Comparison of ENCODE assay signal across 24 cellular contexts in the genomic region with DNA sequence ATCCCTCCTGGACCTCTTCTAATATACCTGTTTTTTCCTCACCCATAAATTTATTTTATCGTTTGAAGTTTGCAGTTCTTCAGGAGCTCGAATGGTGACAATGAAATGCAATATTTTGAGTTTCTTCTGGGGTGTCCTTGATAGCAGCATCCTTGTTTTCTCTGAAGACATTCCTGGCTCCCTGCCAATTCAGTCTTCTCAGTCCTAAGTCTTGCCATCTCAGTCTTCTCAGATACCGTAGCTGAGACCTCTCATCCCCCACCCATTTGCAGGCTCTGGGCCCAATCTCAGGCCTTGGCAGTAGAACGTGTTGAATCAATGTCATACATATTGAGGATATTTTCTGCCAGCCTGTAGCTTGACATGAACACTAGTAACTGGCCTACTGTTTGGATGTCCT.
"Had no signal": no experiment of that assay in that cellular context is flagged by ENCODE, and none has a peak within 500 bp of the region (broad histone marks: within the 10 kb centered on the region; RNA-seq: fewer than 3 reads in every experiment).

No MANE protein-coding gene starts in this region.

- H3K27ac ChIP-seq: neural progenitor cell, ovary, parathyroid adenoma, psoas muscle, skin epidermis, stomach, thoracic aorta, tibial nerve, upper lobe of left lung, vagina had no signal

- H3K27me3 ChIP-seq: ovary, stomach, thyroid gland, tibial nerve, upper lobe of left lung, vagina had no signal

- FAIRE-seq: urothelium cell line had no signal

- H3K4me3 ChIP-seq: neural progenitor cell, ovary, psoas muscle, skin epidermis, smooth muscle cell, stomach, thoracic aorta, thyroid gland, tibial nerve, upper lobe of left lung, vagina had no signal

- H3K4me1 ChIP-seq: parathyroid adenoma, psoas muscle, stomach, tibial nerve, upper lobe of left lung, vagina had no signal

- H3K36me3 ChIP-seq: neural progenitor cell, ovary, stomach, thoracic aorta, thyroid gland, tibial nerve, upper lobe of left lung, vagina had no signal

- DNase-seq: natural killer cell; occipital lobe; ovary; posterior cingulate gyrus; psoas muscle; right cardiac atrium; stimulated activated CD4-positive, alpha-beta T cell treated with anti-CD3 and anti-CD28 coated beads, Interleukin-15, amount 100 ng/mL, for 24 hours; stimulated activated CD4-positive, alpha-beta T cell treated with anti-CD3 and anti-CD28 coated beads, Interleukin-2, amount 100 ng/mL, for 24 hours; stimulated activated CD4-positive, alpha-beta T cell treated with anti-CD3 and anti-CD28 coated beads, Interleukin-2, amount 100 ng/mL, for 48 hours; stimulated activated CD4-positive, alpha-beta T cell treated with anti-CD3 and anti-CD28 coated beads, Interleukin-4, amount 100 ng/mL, for 24 hours; stimulated activated naive B cell treated with anti-CD40 and anti-IgM and Interleukin-4, amounts not matched to agents 10 μg/mL and 1 μg/mL and 100 μg/mL, for 72 hours; stimulated activated naive CD4-positive, alpha-beta T cell treated with Interleukin-2 at 50 U/mL for 16 hours; stomach; thyroid gland; trophoblast cell; upper lobe of left lung had no signal

- H3K9me3 ChIP-seq: ovary, psoas muscle, stomach, thoracic aorta, thyroid gland, tibial nerve, upper lobe of left lung, vagina had no signal
